ENCODE assay signal across 1 cellular context in genomic region chr7:149761307-149761706, GRCh38.
TF ChIP-seq lines count a peak whose summit lies in the region.

No MANE protein-coding gene starts in this region.

TF ChIP-seq in K562, 482 proteins besides CTCF, POLR2A, EP300 and RAD21 (continued from another document):
- TF ChIP-seq THAP12 (CRISPR knock-in tag; IDR thresholded peaks at IDR 0.05) (no peak), CTBP1 (IDR thresholded peaks at IDR 0.05; ENCODE audit: borderline replicate concordance) (peak; percentile 26; the same call in 1 of the 2 replicates), MXI1 (IDR thresholded peaks at IDR 0.05; ENCODE audit: low read depth, low read length) (no peak), MEF2A (IDR thresholded peaks at IDR 0.05; ENCODE audit: control insufficient read depth, low read depth, low read length) (no peak), VEZF1 (CRISPR knock-in tag; IDR thresholded peaks at IDR 0.05) (peak; percentile 66), CBFA2T3 (IDR thresholded peaks at IDR 0.05) (peak; percentile 69), MTA2 (IDR thresholded peaks at IDR 0.05; ENCODE audit: low read depth) (0 out of 2 replicates have a peak, but pooled peaks have one; percentile 7), TAF15 (IDR thresholded peaks at IDR 0.05; ENCODE audit: low read depth, low read length) (no peak), MITF (IDR thresholded peaks at IDR 0.05) (no peak), ZNF165 (CRISPR knock-in tag; IDR thresholded peaks at IDR 0.05; ENCODE audit: borderline replicate concordance) (no peak), ZNF140 (CRISPR knock-in tag; IDR thresholded peaks at IDR 0.05) (no peak), TAL1 (IDR thresholded peaks at IDR 0.05) (0 out of 2 replicates have a peak, but pooled peaks have one; percentile 5), TEAD4 (IDR thresholded peaks at IDR 0.05; ENCODE audit: low read length) (peak; percentile 40; the same call in 1 of the 2 replicates), TEAD4 (CRISPR knock-in tag; IDR thresholded peaks at IDR 0.05; ENCODE audit: borderline replicate concordance) (no peak), SMARCB1 (IDR thresholded peaks at IDR 0.05; ENCODE audit: insufficient read length, low read depth) (peak; percentile 90), ATF1 (CRISPR knock-in tag; IDR thresholded peaks at IDR 0.05) (no peak), ATF1 (tag; IDR thresholded peaks at IDR 0.05) (0 out of 2 replicates have a peak, but pooled peaks have one; percentile 12), ZFX (CRISPR knock-in tag; IDR thresholded peaks at IDR 0.05) (peak; percentile 25; the same call in 1 of the 2 replicates), ZNF395 (CRISPR knock-in tag; IDR thresholded peaks at IDR 0.05) (no peak), SMARCC2 (IDR thresholded peaks at IDR 0.05; ENCODE audit: low read depth) (peak; percentile 38; the same call in 1 of the 2 replicates), RCOR1 (IDR thresholded peaks at IDR 0.05; ENCODE audit: borderline replicate concordance in 1 of 2, low read depth in 2 of 2, low read length in 2 of 2) (peak in 1 of 2 experiments; percentile 11; a peak in 1 of 4 replicates), DPF2 (IDR thresholded peaks at IDR 0.05) (peak; percentile 51), SMARCA4 (IDR thresholded peaks at IDR 0.05) (peak; percentile 56), CCNT2 (IDR thresholded peaks at IDR 0.05; ENCODE audit: borderline replicate concordance, extremely low read depth, insufficient read length, low read depth, low read length) (peak; percentile 32), POU5F1 (IDR thresholded peaks at IDR 0.05; ENCODE audit: borderline replicate concordance, low read depth, low read length, partially characterized antibody) (no peak), TCF3 (CRISPR knock-in tag; IDR thresholded peaks at IDR 0.05) (peak; percentile 39), SMARCE1 (IDR thresholded peaks at IDR 0.05) (0 out of 2 replicates have a peak, but pooled peaks have one; percentile 12), NCOR1 (IDR thresholded peaks at IDR 0.05) (peak; percentile 38; the same call in 1 of the 2 replicates), ZSCAN29 (IDR thresholded peaks at IDR 0.05) (peak; percentile 44; the same call in 1 of the 2 replicates)
TF ChIP-seq in K562: peak in this region for 21.
